18 cellular contexts compared by ENCODE assay signal in genomic region chr16:68013440-68013839, GRCh38. TPM values are rescaled to one million over a fixed set of nuclear protein-coding genes. Genes with fewer than 3 reads are reported as not detected.
DNase-seq lines count a peak whose midpoint lies in the region; ATAC-seq and TF ChIP-seq lines count a peak whose summit lies in the region.
"Had no signal": no experiment of that assay in that cellular context is flagged by ENCODE, and none has a peak within 500 bp of the region (broad histone marks: within the 10 kb centered on the region; RNA-seq: fewer than 3 reads in every experiment).

No MANE protein-coding gene starts in this region.

- peak in 1 of 2 donors; percentile 74 for ATAC-seq in natural killer cell treated with Interleukin-12 subunit alpha and Interleukin-12 subunit beta and Interleukin-15 and Interleukin-18, amount 100 ng/mL, for 72 hours
- ATAC-seq in omental fat pad (ENCODE audit: low FRiP score), result no peak

- intact Hi-C loops in dendritic cell treated with granulocyte-macrophage colony-stimulating factor and Interleukin-4, amounts not matched to agents 40 ng/mL and 50 ng/mL, for 4 days (cut with micrococcal nuclease), result no loop called here

- peak overlapping the region; percentile 63 for H3K27ac Mint-ChIP-seq in dendritic cell treated with granulocyte-macrophage colony-stimulating factor and Interleukin-4, amounts not matched to agents 40 ng/mL and 50 ng/mL, for 4 days
- H3K27ac Mint-ChIP-seq in natural killer cell treated with Interleukin-12 subunit alpha and Interleukin-12 subunit beta and Interleukin-15 and Interleukin-18, amount 100 ng/mL, for 72 hours, result peak overlapping the region; percentile 61 to 88

- no peaks in the 10 kb centered on the region for H3K9me3 Mint-ChIP-seq in dendritic cell treated with granulocyte-macrophage colony-stimulating factor and Interleukin-4, amounts not matched to agents 40 ng/mL and 50 ng/mL, for 4 days
- no peaks in the 10 kb centered on the region for H3K9me3 Mint-ChIP-seq in natural killer cell treated with Interleukin-12 subunit alpha and Interleukin-12 subunit beta and Interleukin-15 and Interleukin-18, amount 100 ng/mL, for 72 hours

- no peaks in the 10 kb centered on the region for H3K27me3 Mint-ChIP-seq in dendritic cell treated with granulocyte-macrophage colony-stimulating factor and Interleukin-4, amounts not matched to agents 40 ng/mL and 50 ng/mL, for 4 days
- H3K27me3 Mint-ChIP-seq in natural killer cell treated with Interleukin-12 subunit alpha and Interleukin-12 subunit beta and Interleukin-15 and Interleukin-18, amount 100 ng/mL, for 72 hours, result no peaks in the 10 kb centered on the region

- no peaks in the 10 kb centered on the region for H3K36me3 Mint-ChIP-seq in dendritic cell treated with granulocyte-macrophage colony-stimulating factor and Interleukin-4, amounts not matched to agents 40 ng/mL and 50 ng/mL, for 4 days (ENCODE audit: low read depth)
- H3K36me3 Mint-ChIP-seq in natural killer cell treated with Interleukin-12 subunit alpha and Interleukin-12 subunit beta and Interleukin-15 and Interleukin-18, amount 100 ng/mL, for 72 hours, result no peaks in the 10 kb centered on the region

- DNase-seq in DMS 273 (lab: John Stamatoyannopoulos, UW; ENCODE audit: unreplicated experiment) (peak; percentile 57), DMS 273 treated with DMSO at 0.1 percent for 48 hours (lab: John Stamatoyannopoulos, UW) (no peak), NOMO-1 (lab: John Stamatoyannopoulos, UW; ENCODE audit: unreplicated experiment in 2 of 2) (peak; percentile 57 to 74), omental fat pad (ENCODE audit: low spot score) (no peak), GM03348 (ENCODE audit: low spot score) (no peak), OCI-M2 (lab: John Stamatoyannopoulos, UW; ENCODE audit: unreplicated experiment) (no peak)
- no peak for DNase-seq in natural killer cell treated with Interleukin-12 subunit alpha and Interleukin-12 subunit beta and Interleukin-15 and Interleukin-18, amount 100 ng/mL, for 72 hours (ENCODE audit: low spot score)
- DNase-seq: activated CD4-positive, alpha-beta T cell treated with anti-CD3 and anti-CD28 coated beads for 4 hours; activated gamma-delta T cell; Caco-2; erythroblast; hippocampal formation; NCI-H2171 treated with DMSO at 0.1 percent for 48 hours; T-helper 1 cell; tibial artery had no signal

- peaks cover 43% of the 10 kb centered on the region for H3K4me1 Mint-ChIP-seq in dendritic cell treated with granulocyte-macrophage colony-stimulating factor and Interleukin-4, amounts not matched to agents 40 ng/mL and 50 ng/mL, for 4 days (ENCODE audit: low read depth)
- peaks cover 11 to 27% of the 10 kb centered on the region in 2 donors for H3K4me1 Mint-ChIP-seq in natural killer cell treated with Interleukin-12 subunit alpha and Interleukin-12 subunit beta and Interleukin-15 and Interleukin-18, amount 100 ng/mL, for 72 hours (ENCODE audit: low read depth in 2 of 2)

- TF ChIP-seq CTCF in omental fat pad (IDR thresholded peaks at IDR 0.05), result no peak

- no peak overlapping the region for H3K4me3 Mint-ChIP-seq in dendritic cell treated with granulocyte-macrophage colony-stimulating factor and Interleukin-4, amounts not matched to agents 40 ng/mL and 50 ng/mL, for 4 days
- peak overlapping the region; percentile 27 for H3K4me3 Mint-ChIP-seq in natural killer cell treated with Interleukin-12 subunit alpha and Interleukin-12 subunit beta and Interleukin-15 and Interleukin-18, amount 100 ng/mL, for 72 hours

RNA-seq across cellular contexts. Expression of gene DPEP2NB, which starts 2.3 kb away (rescaled TPM):
- total RNA-seq in natural killer cell treated with Interleukin-12 subunit alpha and Interleukin-12 subunit beta and Interleukin-15 and Interleukin-18, amount 100 ng/mL, for 72 hours, result not detected
- not detected for total RNA-seq in omental fat pad
- total RNA-seq: Caco-2, lung, osteoblast had no signal

RNA-seq across cellular contexts. Expression of gene DDX28, which starts 9.6 kb away (rescaled TPM):
- total RNA-seq in natural killer cell treated with Interleukin-12 subunit alpha and Interleukin-12 subunit beta and Interleukin-15 and Interleukin-18, amount 100 ng/mL, for 72 hours, result 10 to 100 TPM; 16.2 to 20.1 TPM
- total RNA-seq in omental fat pad, result 10 to 100 TPM in 1 of 4 donors, 1 to 10 TPM in 3; 6.4 to 13.5 (median 6.8) TPM

RNA-seq across cellular contexts. Expression of gene DUS2, which starts 9.6 kb away (rescaled TPM):
- total RNA-seq in natural killer cell treated with Interleukin-12 subunit alpha and Interleukin-12 subunit beta and Interleukin-15 and Interleukin-18, amount 100 ng/mL, for 72 hours, result 10 to 100 TPM; 23.3 to 43.5 TPM
- 10 to 100 TPM in 2 of 4 donors, 1 to 10 TPM in 2; 6.7 to 17.9 (median 10.2) TPM for total RNA-seq in omental fat pad

RNA-seq across cellular contexts. Expression of gene DPEP2, which starts 14.2 kb away (rescaled TPM):
- 1 to 10 TPM; 2.2 to 2.3 TPM for total RNA-seq in natural killer cell treated with Interleukin-12 subunit alpha and Interleukin-12 subunit beta and Interleukin-15 and Interleukin-18, amount 100 ng/mL, for 72 hours
- total RNA-seq in omental fat pad, result 1 to 10 TPM; 4.0 to 8.7 (median 4.8) TPM
- total RNA-seq: Caco-2, osteoblast had no signal

RNA-seq across cellular contexts. Expression of gene DPEP3, which starts 33.1 kb away (rescaled TPM):
- not detected for total RNA-seq in natural killer cell treated with Interleukin-12 subunit alpha and Interleukin-12 subunit beta and Interleukin-15 and Interleukin-18, amount 100 ng/mL, for 72 hours
- total RNA-seq in omental fat pad, result under 1 TPM in 2 of 4 donors, not detected in 2; 0.24 to 0.63 TPM
- total RNA-seq: Caco-2, osteoblast had no signal

Comparison
In these comparisons a context has a peak if more than half of its experiments do, and no peak if none do; other contexts are left out.
1. DNase-seq: peak in DMS 273 (single experiment) and NOMO-1 (2 of 2); none in DMS 273 treated with DMSO at 0.1 percent for 48 hours (single experiment), natural killer cell treated with Interleukin-12 subunit alpha and Interleukin-12 subunit beta and Interleukin-15 and Interleukin-18, amount 100 ng/mL, for 72 hours (single experiment), omental fat pad (single experiment), GM03348 (single experiment) and OCI-M2 (single experiment).